In genomic region chr6:7906741-7907140, GRCh38 we compare ENCODE assay signal across 2 cellular contexts.
TF ChIP-seq lines count a peak whose summit lies in the region.

No MANE protein-coding gene starts in this region.

TF ChIP-seq in HepG2, 621 proteins besides CTCF, POLR2A, EP300 and RAD21:
- TF ChIP-seq ZNF354B (CRISPR knock-in tag; IDR thresholded peaks at IDR 0.05) (no peak), RBFOX2 (IDR thresholded peaks at IDR 0.05; ENCODE audit: low read depth, low read length) (0 out of 2 replicates have a peak, but pooled peaks have one; percentile 12), POLR2AphosphoS2 (IDR thresholded peaks at IDR 0.05; ENCODE audit: low read depth, low read length) (0 out of 2 replicates have a peak, but pooled peaks have one; percentile 21)

TF ChIP-seq in endothelial cell of umbilical vein, 7 proteins besides CTCF, POLR2A, EP300 and RAD21:
- TF ChIP-seq GATA2 (IDR thresholded peaks at IDR 0.05; ENCODE audit: insufficient read depth, insufficient read length, low read depth, low read length) (no peak), POLR2AphosphoS5 (IDR thresholded peaks at IDR 0.05; ENCODE audit: insufficient read depth, low read depth, low read length) (peak; percentile 24)
